Comparison of ENCODE assay signal across 1 cellular context in the genomic region with DNA sequence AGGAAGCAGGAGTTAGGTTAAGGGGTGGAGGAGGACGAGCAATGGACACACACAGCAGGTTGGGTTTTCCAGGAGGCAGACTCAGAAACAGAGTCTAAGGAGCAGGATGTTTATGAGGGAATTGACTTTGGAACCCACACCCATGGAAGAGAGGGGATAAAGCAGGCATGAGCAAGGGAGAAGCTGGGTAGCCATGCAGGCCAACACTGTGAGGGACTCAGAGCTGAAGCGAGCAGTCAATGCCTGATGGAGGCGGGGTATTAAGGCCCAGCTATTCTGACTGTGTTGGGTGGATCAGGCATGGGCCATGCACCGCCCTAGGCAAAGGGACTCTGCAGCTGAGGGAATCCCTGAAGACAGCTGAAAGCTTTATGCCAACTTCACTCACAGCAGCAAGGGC.
TF ChIP-seq lines count a peak whose summit lies in the region.

No MANE protein-coding gene starts in this region.

TF ChIP-seq in H1, 55 proteins besides CTCF, POLR2A, EP300 and RAD21:
- TF ChIP-seq TAF1 (IDR thresholded peaks at IDR 0.05; ENCODE audit: low read depth, low read length) (no peak), HDAC6 (IDR thresholded peaks at IDR 0.05; ENCODE audit: low read depth, low read length) (no peak), EGR1 (IDR thresholded peaks at IDR 0.05; ENCODE audit: borderline replicate concordance, low read depth, low read length) (no peak), BRCA1 (IDR thresholded peaks at IDR 0.05; ENCODE audit: low read depth, low read length) (no peak), RNF2 (IDR thresholded peaks at IDR 0.05; ENCODE audit: borderline replicate concordance, low read depth, low read length, missing control alignments, poor library complexity, severe bottlenecking) (no peak), ASH2L (IDR thresholded peaks at IDR 0.05; ENCODE audit: low read length) (no peak), CHD2 (IDR thresholded peaks at IDR 0.05; ENCODE audit: low read length) (no peak), POLR2AphosphoS5 (IDR thresholded peaks at IDR 0.05; ENCODE audit: low read depth, low read length) (no peak), SIRT6 (IDR thresholded peaks at IDR 0.05; ENCODE audit: low read length) (no peak), JUN (IDR thresholded peaks at IDR 0.05; ENCODE audit: low read depth, low read length) (no peak), YY1 (IDR thresholded peaks at IDR 0.05; ENCODE audit: low read depth, low read length) (no peak), CTBP2 (IDR thresholded peaks at IDR 0.05; ENCODE audit: borderline replicate concordance, insufficient read depth, insufficient read length, low read length) (no peak), MAFK (IDR thresholded peaks at IDR 0.05; ENCODE audit: low read depth, low read length) (no peak), PHF8 (conservative IDR thresholded peaks at IDR 0.05; ENCODE audit: low read depth, low read length) (no peak), MAX (IDR thresholded peaks at IDR 0.05) (no peak), NRF1 (IDR thresholded peaks at IDR 0.05; ENCODE audit: low read depth, low read length) (no peak), EZH2 (IDR thresholded peaks at IDR 0.05; ENCODE audit: low read depth, low read length, severe bottlenecking) (no peak)
- TF ChIP-seq, protein P1, sequence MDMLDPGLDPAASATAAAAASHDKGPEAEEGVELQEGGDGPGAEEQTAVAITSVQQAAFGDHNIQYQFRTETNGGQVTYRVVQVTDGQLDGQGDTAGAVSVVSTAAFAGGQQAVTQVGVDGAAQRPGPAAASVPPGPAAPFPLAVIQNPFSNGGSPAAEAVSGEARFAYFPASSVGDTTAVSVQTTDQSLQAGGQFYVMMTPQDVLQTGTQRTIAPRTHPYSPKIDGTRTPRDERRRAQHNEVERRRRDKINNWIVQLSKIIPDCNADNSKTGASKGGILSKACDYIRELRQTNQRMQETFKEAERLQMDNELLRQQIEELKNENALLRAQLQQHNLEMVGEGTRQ (IDR thresholded peaks at IDR 0.05; ENCODE audit: low read length) = no peak
TF ChIP-seq in H1: peak in this region for 0.
